ENCODE assay signal across 14 cellular contexts in the genomic region with DNA sequence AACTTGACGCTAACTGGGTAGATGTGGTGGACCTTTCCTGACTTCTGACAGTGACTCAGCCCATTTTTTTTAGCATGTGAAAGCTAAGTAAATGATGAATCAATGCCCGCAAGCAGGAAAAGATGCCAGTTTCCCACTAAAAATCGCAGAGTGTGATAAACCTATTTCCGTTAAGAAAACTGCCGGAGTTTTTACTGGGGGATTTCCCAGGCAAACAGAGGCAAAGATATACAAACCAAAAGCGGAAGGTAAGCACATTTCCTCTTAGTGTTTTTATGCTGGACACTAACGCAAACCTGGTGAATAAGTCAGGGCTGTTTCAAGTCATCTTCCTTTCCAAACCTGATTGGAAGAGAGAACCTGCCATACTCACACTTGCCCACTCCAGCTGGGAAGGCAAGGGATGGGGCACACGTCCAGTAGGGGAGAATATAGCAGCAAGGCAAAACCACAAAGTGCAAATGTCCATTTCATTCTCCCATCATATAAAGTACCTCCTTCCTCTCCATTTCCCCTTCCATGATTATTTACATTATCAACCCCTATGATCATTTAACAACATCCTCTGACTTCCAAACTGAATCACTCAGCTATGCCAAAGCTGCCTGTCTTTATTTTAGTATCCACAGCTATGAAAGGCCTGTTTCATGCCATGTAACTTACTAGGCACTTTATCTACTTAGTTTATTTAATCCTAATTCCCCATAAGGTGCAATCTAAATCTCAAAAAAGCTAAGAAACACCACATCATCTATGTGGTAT.
A peak's percentile ranks its signal among the peaks of the same experiment; 100 is the strongest.
DNase-seq lines count a peak whose midpoint lies in the region; ATAC-seq and TF ChIP-seq lines count a peak whose summit lies in the region.
"Had no signal": no experiment of that assay in that cellular context is flagged by ENCODE, and none has a peak within 500 bp of the region (broad histone marks: within the 10 kb centered on the region; RNA-seq: fewer than 3 reads in every experiment).

No MANE protein-coding gene starts in this region.

- H3K27me3 Mint-ChIP-seq in activated T-helper 1 cell treated with anti-CD3 and anti-CD28 coated beads, Interleukin-12 subunit alpha, Interleukin-12 subunit beta, Interleukin-2, Interleukin-4 antibody, amounts not matched to agents 30 ng/mL and 10 ng/mL and 1 ng/mL, durations not matched to agents 14 hours and 24 hours and 36 hours (ENCODE audit: insufficient read depth), result no peaks in the 10 kb centered on the region

- H3K27ac Mint-ChIP-seq in activated T-helper 1 cell treated with anti-CD3 and anti-CD28 coated beads, Interleukin-12 subunit alpha, Interleukin-12 subunit beta, Interleukin-2, Interleukin-4 antibody, amounts not matched to agents 30 ng/mL and 10 ng/mL and 1 ng/mL, durations not matched to agents 14 hours and 24 hours and 36 hours, result peak overlapping the region; percentile 60
- H3K27ac Mint-ChIP-seq: CD4-positive, alpha-beta T cell; memory B cell had no signal

- no peaks in the 10 kb centered on the region for H3K27me3 ChIP-seq in ACC112 (ENCODE audit: insufficient read depth, low read length)
- H3K27me3 ChIP-seq: spleen had no signal

- peaks cover 5% of the 10 kb centered on the region; the same call in 1 of the 2 replicates for H3K36me3 ChIP-seq in ACC112 (ENCODE audit: insufficient read depth, low read length)
- H3K36me3 ChIP-seq: spleen had no signal

- peaks cover 2% of the 10 kb centered on the region for H3K36me3 Mint-ChIP-seq in activated T-helper 1 cell treated with anti-CD3 and anti-CD28 coated beads, Interleukin-12 subunit alpha, Interleukin-12 subunit beta, Interleukin-2, Interleukin-4 antibody, amounts not matched to agents 30 ng/mL and 10 ng/mL and 1 ng/mL, durations not matched to agents 14 hours and 24 hours and 36 hours (ENCODE audit: low read depth)

- H2AFZ ChIP-seq in ACC112 (ENCODE audit: low read length, unreplicated experiment), result peak overlapping the region; percentile 36

- no peaks in the 10 kb centered on the region for H3K79me2 ChIP-seq in ACC112 (ENCODE audit: control insufficient read depth, insufficient read depth, low read length, unreplicated experiment)

- DNase-seq in activated T-helper 1 cell treated with anti-CD3 and anti-CD28 coated beads, Interleukin-12 subunit alpha, Interleukin-12 subunit beta, Interleukin-2, Interleukin-4 antibody, amounts not matched to agents 30 ng/mL and 10 ng/mL and 1 ng/mL, durations not matched to agents 14 hours and 24 hours and 36 hours (ENCODE audit: low spot score), result no peak
- DNase-seq in foreskin fibroblast (peak; percentile 61), germinal center (ENCODE audit: low spot score) (no peak)
- DNase-seq: activated T-cell treated with anti-CD3 and anti-CD28 coated beads, Interleukin-2, amount 50 U/mL, for 1 hour; CD4-positive, alpha-beta T cell; NCI-H2081 treated with DMSO at 0.1 percent for 48 hours; spleen; stimulated activated naive CD4-positive, alpha-beta T cell had no signal

- ATAC-seq in HG02885 (IDR thresholded peaks at IDR 0.05; ENCODE audit: poor library complexity, unreplicated experiment), result peak; percentile 58
- ATAC-seq in HG02678 (IDR thresholded peaks at IDR 0.05; ENCODE audit: unreplicated experiment), result no peak
- no peak for ATAC-seq in HG03108 (IDR thresholded peaks at IDR 0.05; ENCODE audit: unreplicated experiment)
- ATAC-seq in HG03159 (IDR thresholded peaks at IDR 0.05; ENCODE audit: unreplicated experiment), result no peak

- intact Hi-C loops in activated T-helper 1 cell treated with anti-CD3 and anti-CD28 coated beads, Interleukin-12 subunit alpha, Interleukin-12 subunit beta, Interleukin-2, Interleukin-4 antibody, amounts not matched to agents 30 ng/mL and 10 ng/mL and 1 ng/mL, durations not matched to agents 14 hours and 24 hours and 36 hours (cut with micrococcal nuclease), result no loop called here

- H3K27ac ChIP-seq in ACC112 (ENCODE audit: low read depth, low read length), result peak overlapping the region; percentile 99

- H3K4me1 Mint-ChIP-seq in activated T-helper 1 cell treated with anti-CD3 and anti-CD28 coated beads, Interleukin-12 subunit alpha, Interleukin-12 subunit beta, Interleukin-2, Interleukin-4 antibody, amounts not matched to agents 30 ng/mL and 10 ng/mL and 1 ng/mL, durations not matched to agents 14 hours and 24 hours and 36 hours (ENCODE audit: low read depth), result peaks cover 5% of the 10 kb centered on the region

- peak overlapping the region; percentile 46 for H3K4me3 ChIP-seq in ACC112 (ENCODE audit: low read depth, low read length)
- no peak overlapping the region for H3K4me3 ChIP-seq in foreskin fibroblast (ENCODE audit: low read depth in 1 of 2, low read length in 2 of 2)
- H3K4me3 ChIP-seq: spleen had no signal

- no peak for TF ChIP-seq CTCF in foreskin fibroblast (IDR thresholded peaks at IDR 0.05; ENCODE audit: low read depth, low read length)

- H3K4me3 Mint-ChIP-seq in activated T-helper 1 cell treated with anti-CD3 and anti-CD28 coated beads, Interleukin-12 subunit alpha, Interleukin-12 subunit beta, Interleukin-2, Interleukin-4 antibody, amounts not matched to agents 30 ng/mL and 10 ng/mL and 1 ng/mL, durations not matched to agents 14 hours and 24 hours and 36 hours, result no peak overlapping the region
- H3K4me3 Mint-ChIP-seq: CD4-positive, alpha-beta T cell; memory B cell had no signal

- H3K4me1 ChIP-seq in ACC112 (ENCODE audit: control insufficient read depth, insufficient read depth, low read length, unreplicated experiment), result peaks cover 46% of the 10 kb centered on the region

- H3K9me3 Mint-ChIP-seq in activated T-helper 1 cell treated with anti-CD3 and anti-CD28 coated beads, Interleukin-12 subunit alpha, Interleukin-12 subunit beta, Interleukin-2, Interleukin-4 antibody, amounts not matched to agents 30 ng/mL and 10 ng/mL and 1 ng/mL, durations not matched to agents 14 hours and 24 hours and 36 hours, result peaks cover 4% of the 10 kb centered on the region

Comparison
In these comparisons a context has a peak if more than half of its experiments do, and no peak if none do; other contexts are left out.
1. DNase-seq: peak in foreskin fibroblast (2 of 2); none in activated T-helper 1 cell treated with anti-CD3 and anti-CD28 coated beads, Interleukin-12 subunit alpha, Interleukin-12 subunit beta, Interleukin-2, Interleukin-4 antibody, amounts not matched to agents 30 ng/mL and 10 ng/mL and 1 ng/mL, durations not matched to agents 14 hours and 24 hours and 36 hours (single experiment) and germinal center (single experiment).